ENCODE assay signal across 10 cellular contexts in genomic region chr5:38466444-38467189, GRCh38.
A peak's percentile ranks its signal among the peaks of the same experiment; 100 is the strongest.
DNase-seq lines count a peak whose midpoint lies in the region; ATAC-seq and TF ChIP-seq lines count a peak whose summit lies in the region.
"Had no signal": no experiment of that assay in that cellular context is flagged by ENCODE, and none has a peak within 500 bp of the region (broad histone marks: within the 10 kb centered on the region; RNA-seq: fewer than 3 reads in every experiment).

No MANE protein-coding gene starts in this region.

- 55 to 69% methylated on average over 14 to 19 of the region's 23 CpGs for WGBS in esophagus squamous epithelium, 2 donors
- 75% methylated on average over 23 of the region's 23 CpGs; no CpG with 5 or more reads in 1 of the 2 donors for WGBS in transverse colon (ENCODE audit: low coverage in 1 of 2), 2 donors

- peaks cover 60% of the 10 kb centered on the region for H3K4me1 ChIP-seq in SJSA1 (replicated peaks)
- H3K4me1 ChIP-seq in esophagus squamous epithelium = peaks cover 11 to 76% (median 42%) of the 10 kb centered on the region in 3 donors
- peaks cover 60% of the 10 kb centered on the region for H3K4me1 ChIP-seq in muscle layer of colon (ENCODE audit: insufficient read depth, low read length)
- peaks cover 18 to 52% (median 27%) of the 10 kb centered on the region in 4 donors for H3K4me1 ChIP-seq in transverse colon

- no peak for TF ChIP-seq EP300 in transverse colon (IDR thresholded peaks at IDR 0.05; ENCODE audit: low read depth)

- H3K4me3 ChIP-seq in SJSA1 (no peak overlapping the region), esophagus squamous epithelium (peak overlapping the region in 1 of 4 donors; percentile 27), muscle layer of colon (ENCODE audit: low read depth in 1 of 2, low read length in 2 of 2) (no peak overlapping the region), transverse colon (no peak overlapping the region)

- H3K27me3 ChIP-seq in SJSA1 (replicated peaks) = no peaks in the 10 kb centered on the region
- H3K27me3 ChIP-seq in esophagus squamous epithelium = no peaks in the 10 kb centered on the region
- H3K27me3 ChIP-seq in muscle layer of colon (ENCODE audit: control insufficient read depth in 1 of 2, insufficient read depth in 2 of 2, low read length in 2 of 2) = no peaks in the 10 kb centered on the region
- peaks cover 2% of the 10 kb centered on the region for H3K27me3 ChIP-seq in transverse colon

- TF ChIP-seq CTCF in esophagus squamous epithelium (IDR thresholded peaks at IDR 0.05) (no peak), transverse colon (IDR thresholded peaks at IDR 0.05) (no peak)

- H3K9me3 ChIP-seq in SJSA1 (replicated peaks) (no peaks in the 10 kb centered on the region), esophagus squamous epithelium (no peaks in the 10 kb centered on the region), muscle layer of colon (ENCODE audit: low read length) (no peaks in the 10 kb centered on the region), transverse colon (no peaks in the 10 kb centered on the region)

- no peak for ATAC-seq in HG03280 (IDR thresholded peaks at IDR 0.05; ENCODE audit: unreplicated experiment)

- DNase-seq in SJSA1 (ENCODE audit: low read depth in 1 of 2, low spot score in 2 of 2) (no peak), esophagus squamous epithelium (lab: John Stamatoyannopoulos, UW) (no peak), transverse colon (peak; percentile 26), NCI-H1694 (lab: John Stamatoyannopoulos, UW) (no peak), EL (no peak)
- DNase-seq in activated T-cell treated with anti-CD3 and anti-CD28 coated beads, Interleukin-2, amount 50 U/mL, for 1 hour = no peak
- DNase-seq: activated gamma-delta T cell, NCI-H446 had no signal

- TF ChIP-seq POLR2A in esophagus squamous epithelium (IDR thresholded peaks at IDR 0.05) (no peak), transverse colon (IDR thresholded peaks at IDR 0.05) (no peak)

- intact Hi-C loops in esophagus squamous epithelium (cut with DNase I) (no loop called here), transverse colon (cut with DNase I; ENCODE audit: low total_unique reads) (no loop called here)

- H3K36me3 ChIP-seq in SJSA1 = no peaks in the 10 kb centered on the region
- no peaks in the 10 kb centered on the region for H3K36me3 ChIP-seq in esophagus squamous epithelium
- no peaks in the 10 kb centered on the region for H3K36me3 ChIP-seq in muscle layer of colon (ENCODE audit: insufficient read depth, low read length)
- no peaks in the 10 kb centered on the region for H3K36me3 ChIP-seq in transverse colon

- H3K27ac ChIP-seq in SJSA1 (peak overlapping the region; percentile 66), esophagus squamous epithelium (peak overlapping the region; percentile 60 to 92 (median 84)), muscle layer of colon (ENCODE audit: low read depth, low read length) (peak overlapping the region; percentile 10), transverse colon (peak overlapping the region; percentile 68 to 81 (median 76))

- in situ Hi-C loops in transverse colon (cut with MboI; ENCODE audit: low pct_ligation_motif_present in 1 of 4, low pct_unique_long_range_greater_than_20kb in 1 of 4, low sequenced_read_pairs in 3 of 4) = no loop called here

- no peak overlapping the region for H3K9ac ChIP-seq in muscle layer of colon (ENCODE audit: low read length)

Comparison
In these comparisons a context has a peak if more than half of its experiments do, and no peak if none do; other contexts are left out.
1. H3K27ac ChIP-seq: peak in every context shown above with its lines; median percentile 84 in esophagus squamous epithelium; 76 in transverse colon; 66 in SJSA1; 10 in muscle layer of colon.